In the genomic region with DNA sequence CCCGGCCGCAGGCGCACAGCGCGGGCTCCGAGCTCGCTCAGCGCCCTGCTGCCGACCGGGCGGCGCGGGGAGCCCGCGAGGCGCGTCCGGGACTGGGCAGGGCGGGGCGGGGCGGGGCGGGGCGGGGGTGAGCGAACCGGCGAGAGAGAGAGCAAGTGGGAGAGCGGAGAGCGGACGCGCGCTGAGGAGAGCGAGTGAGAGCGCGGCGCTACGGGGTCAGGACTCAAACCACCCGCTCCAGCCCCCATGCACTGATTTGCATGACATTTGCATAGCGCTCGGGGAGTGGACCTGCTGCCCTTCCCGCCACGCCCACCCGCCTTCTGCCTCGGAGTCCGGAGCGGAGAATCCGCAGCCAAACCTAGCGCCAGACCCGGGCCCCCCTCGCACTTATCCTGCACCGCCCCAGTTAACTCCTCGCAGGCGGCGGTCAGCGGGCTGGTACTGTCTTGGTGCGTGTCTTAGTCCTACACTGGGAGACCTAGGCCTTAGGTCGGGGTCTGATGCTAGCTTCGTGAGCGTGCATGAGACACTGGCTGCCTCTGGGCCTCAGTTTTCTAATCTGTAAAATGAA, we compare ENCODE assay signal across 8 cellular contexts. TPM values are rescaled to one million over a fixed set of nuclear protein-coding genes. Genes with fewer than 3 reads are reported as not detected.
DNase-seq lines count a peak whose midpoint lies in the region; ATAC-seq and TF ChIP-seq lines count a peak whose summit lies in the region.

A gene with protein sequence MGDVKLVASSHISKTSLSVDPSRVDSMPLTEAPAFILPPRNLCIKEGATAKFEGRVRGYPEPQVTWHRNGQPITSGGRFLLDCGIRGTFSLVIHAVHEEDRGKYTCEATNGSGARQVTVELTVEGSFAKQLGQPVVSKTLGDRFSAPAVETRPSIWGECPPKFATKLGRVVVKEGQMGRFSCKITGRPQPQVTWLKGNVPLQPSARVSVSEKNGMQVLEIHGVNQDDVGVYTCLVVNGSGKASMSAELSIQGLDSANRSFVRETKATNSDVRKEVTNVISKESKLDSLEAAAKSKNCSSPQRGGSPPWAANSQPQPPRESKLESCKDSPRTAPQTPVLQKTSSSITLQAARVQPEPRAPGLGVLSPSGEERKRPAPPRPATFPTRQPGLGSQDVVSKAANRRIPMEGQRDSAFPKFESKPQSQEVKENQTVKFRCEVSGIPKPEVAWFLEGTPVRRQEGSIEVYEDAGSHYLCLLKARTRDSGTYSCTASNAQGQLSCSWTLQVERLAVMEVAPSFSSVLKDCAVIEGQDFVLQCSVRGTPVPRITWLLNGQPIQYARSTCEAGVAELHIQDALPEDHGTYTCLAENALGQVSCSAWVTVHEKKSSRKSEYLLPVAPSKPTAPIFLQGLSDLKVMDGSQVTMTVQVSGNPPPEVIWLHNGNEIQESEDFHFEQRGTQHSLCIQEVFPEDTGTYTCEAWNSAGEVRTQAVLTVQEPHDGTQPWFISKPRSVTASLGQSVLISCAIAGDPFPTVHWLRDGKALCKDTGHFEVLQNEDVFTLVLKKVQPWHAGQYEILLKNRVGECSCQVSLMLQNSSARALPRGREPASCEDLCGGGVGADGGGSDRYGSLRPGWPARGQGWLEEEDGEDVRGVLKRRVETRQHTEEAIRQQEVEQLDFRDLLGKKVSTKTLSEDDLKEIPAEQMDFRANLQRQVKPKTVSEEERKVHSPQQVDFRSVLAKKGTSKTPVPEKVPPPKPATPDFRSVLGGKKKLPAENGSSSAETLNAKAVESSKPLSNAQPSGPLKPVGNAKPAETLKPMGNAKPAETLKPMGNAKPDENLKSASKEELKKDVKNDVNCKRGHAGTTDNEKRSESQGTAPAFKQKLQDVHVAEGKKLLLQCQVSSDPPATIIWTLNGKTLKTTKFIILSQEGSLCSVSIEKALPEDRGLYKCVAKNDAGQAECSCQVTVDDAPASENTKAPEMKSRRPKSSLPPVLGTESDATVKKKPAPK (N-terminal part only) (minus strand): TSS at position 75 of the 574 bp plus-strand sequence. CDS start 90,491 bp downstream, outside the sequence.

- no peak for TF ChIP-seq POLR2A in vagina (IDR thresholded peaks at IDR 0.05)

- H3K27me3 Mint-ChIP-seq in activated T-helper 17 cell treated with anti-CD3 and anti-CD28 coated beads, Interleukin-2, amount 50 U/mL, for 72 hours = peaks cover 58% of the 10 kb centered on the region

- no peak within 1 kb of the TSS for H3K27ac ChIP-seq in vagina

- no peaks in the 10 kb centered on the region for H3K9me3 Mint-ChIP-seq in activated T-helper 17 cell treated with anti-CD3 and anti-CD28 coated beads, Interleukin-2, amount 50 U/mL, for 72 hours

- ATAC-seq in HG03135 (IDR thresholded peaks at IDR 0.05; ENCODE audit: unreplicated experiment) = peak; percentile 75
- ATAC-seq in activated T-helper 17 cell treated with anti-CD3 and anti-CD28 coated beads, Interleukin-2, amount 50 U/mL, for 72 hours (replicated peaks) = peak; percentile 87

- intact Hi-C loops in vagina (cut with DNase I) = no loop called here

- H3K36me3 Mint-ChIP-seq in activated T-helper 17 cell treated with anti-CD3 and anti-CD28 coated beads, Interleukin-2, amount 50 U/mL, for 72 hours (ENCODE audit: low read depth) = no peaks in the 10 kb centered on the region

- H3K27ac Mint-ChIP-seq in activated T-helper 17 cell treated with anti-CD3 and anti-CD28 coated beads, Interleukin-2, amount 50 U/mL, for 72 hours = no peak within 1 kb of the TSS

- no peaks in the 10 kb centered on the region for H3K9me3 ChIP-seq in vagina

- peak within 1 kb of the TSS; percentile 60 for H3K4me3 Mint-ChIP-seq in activated T-helper 17 cell treated with anti-CD3 and anti-CD28 coated beads, Interleukin-2, amount 50 U/mL, for 72 hours

- H3K4me1 ChIP-seq in vagina = peaks cover 10% of the 10 kb centered on the region

- TF ChIP-seq CTCF in vagina (IDR thresholded peaks at IDR 0.05) = no peak

- H3K4me1 Mint-ChIP-seq in activated T-helper 17 cell treated with anti-CD3 and anti-CD28 coated beads, Interleukin-2, amount 50 U/mL, for 72 hours = no peaks in the 10 kb centered on the region

- no peaks in the 10 kb centered on the region for H3K36me3 ChIP-seq in vagina

- H3K4me3 ChIP-seq in vagina = peak within 1 kb of the TSS; percentile 43 to 48

- DNase-seq in activated gamma-delta T cell (lab: John Stamatoyannopoulos, UW) (peak; percentile 7), activated gamma-delta T cell treated with Interleukin-2 at 50 U/mL for 16 hours (no peak), NCI-H510A (lab: John Stamatoyannopoulos, UW) (peak; percentile 85), glomerular visceral epithelial cell (ENCODE audit: extremely low spot score) (peak; percentile 92), non-pigmented ciliary epithelial cell (ENCODE audit: low read depth) (peak; percentile 78), vagina (ENCODE audit: extremely low spot score in 2 of 2) (no peak)

- H3K27me3 ChIP-seq in vagina = no peaks in the 10 kb centered on the region

RNA-seq across cellular contexts. Expression of the gene that starts here (rescaled TPM):
- under 1 TPM in 1 of 2 donors, not detected in 1; 0.17 TPM for total RNA-seq in activated T-helper 17 cell treated with anti-CD3 and anti-CD28 coated beads, Interleukin-2, amount 50 U/mL, for 72 hours
- total RNA-seq in vagina = 352 TPM

Comparison
In these comparisons a context has a peak if more than half of its experiments do, and no peak if none do; other contexts are left out.
1. RNA of the gene that starts here (total RNA-seq): 352 TPM in vagina (single experiment); 0.17 TPM in activated T-helper 17 cell treated with anti-CD3 and anti-CD28 coated beads, Interleukin-2, amount 50 U/mL, for 72 hours; every median in the first group is over 100 times any median in the second.
2. DNase-seq: peak in activated gamma-delta T cell (single experiment), NCI-H510A (single experiment), glomerular visceral epithelial cell (single experiment) and non-pigmented ciliary epithelial cell (single experiment); none in activated gamma-delta T cell treated with Interleukin-2 at 50 U/mL for 16 hours (single experiment) and vagina (0 of 2).
3. Peak in ATAC-seq in activated T-helper 17 cell treated with anti-CD3 and anti-CD28 coated beads, Interleukin-2, amount 50 U/mL, for 72 hours; RNA of the gene not detected or under 1 TPM.